In the genomic region with DNA sequence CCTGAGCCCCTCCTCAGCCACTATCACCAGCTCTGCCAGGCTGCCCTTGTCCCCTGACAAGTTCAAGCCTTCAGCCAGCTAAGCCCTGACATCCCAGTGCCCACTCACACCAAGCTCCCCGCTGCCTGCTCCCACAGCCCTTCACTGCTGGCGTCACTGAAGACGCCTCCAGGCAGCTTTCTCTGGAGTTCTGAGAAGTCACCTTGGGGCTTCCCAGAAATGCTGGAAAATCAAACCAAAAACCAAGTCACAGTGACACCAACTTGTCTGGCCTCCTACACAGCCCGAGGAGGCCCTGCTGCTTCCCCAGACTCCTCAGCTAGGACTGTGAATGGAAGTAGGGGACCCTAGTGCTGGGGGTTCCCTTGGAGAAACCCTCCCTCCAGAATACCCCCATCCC, we compare ENCODE assay signal across 19 cellular contexts. TPM values are rescaled to one million over a fixed set of nuclear protein-coding genes. Genes with fewer than 3 reads are reported as not detected.
DNase-seq lines count a peak whose midpoint lies in the region; ATAC-seq and TF ChIP-seq lines count a peak whose summit lies in the region.
"Had no signal": no experiment of that assay in that cellular context is flagged by ENCODE, and none has a peak within 500 bp of the region (broad histone marks: within the 10 kb centered on the region; RNA-seq: fewer than 3 reads in every experiment).

No MANE protein-coding gene starts in this region.

- H3K4me1 Mint-ChIP-seq in mesothelial cell of epicardium: peaks cover 47% of the 10 kb centered on the region
- H3K4me1 Mint-ChIP-seq: central memory CD8-positive, alpha-beta T cell had no signal

- H3K27me3 Mint-ChIP-seq in mesothelial cell of epicardium (ENCODE audit: low read depth): peaks cover 32% of the 10 kb centered on the region

- no peaks in the 10 kb centered on the region for H3K36me3 ChIP-seq in SK-N-SH (replicated peaks in 1 of 2; ENCODE audit: control insufficient read depth in 1 of 2, insufficient read depth in 2 of 2, low read length in 1 of 2)
- H3K36me3 ChIP-seq in adrenal gland (replicated peaks in 1 of 2): no peaks in the 10 kb centered on the region
- H3K36me3 ChIP-seq in smooth muscle cell (ENCODE audit: low read depth): no peaks in the 10 kb centered on the region
- H3K36me3 ChIP-seq in esophagus muscularis mucosa: no peaks in the 10 kb centered on the region
- H3K36me3 ChIP-seq: upper lobe of left lung had no signal

- no peaks in the 10 kb centered on the region for H3K27me3 ChIP-seq in SK-N-SH (ENCODE audit: insufficient read depth)
- no peaks in the 10 kb centered on the region for H3K27me3 ChIP-seq in adrenal gland
- no peaks in the 10 kb centered on the region for H3K27me3 ChIP-seq in smooth muscle cell (ENCODE audit: low read depth)
- H3K27me3 ChIP-seq in esophagus muscularis mucosa: peaks cover 0 to 41% (median 10%) of the 10 kb centered on the region in 4 donors

- H3K4me2 ChIP-seq in SK-N-SH (peak overlapping the region; percentile 98; the same call in 1 of the 2 replicates), smooth muscle cell (peak overlapping the region; percentile 77)

- POLR2A ChIA-PET in SK-N-SH (lab: Yijun Ruan, JAX): no interaction called here

- no peak for DNase-seq in SK-N-SH
- DNase-seq in adrenal gland: peak in 2 of 7 donors; percentile 48 to 72
- no peak for DNase-seq in mesothelial cell of epicardium (ENCODE audit: low spot score in 2 of 2, unreplicated experiment in 2 of 2)
- no peak for DNase-seq in smooth muscle cell (lab: John Stamatoyannopoulos, UW; ENCODE audit: unreplicated experiment)
- DNase-seq in DMS153 (lab: John Stamatoyannopoulos, UW): no peak
- DNase-seq in esophagus muscularis mucosa (ENCODE audit: extremely low spot score): no peak
- no peak for DNase-seq in occipital lobe (lab: John Stamatoyannopoulos, UW)
- DNase-seq: activated B cell treated with CpG ODN at 0.5 μM for 24 hours; activated CD8-positive, alpha-beta T cell treated with anti-CD3 and anti-CD28 coated beads for 36 hours; amniotic stem cell; glutamatergic neuron; NCI-H510A treated with DMSO at 0.1 percent for 48 hours; stimulated activated CD4-positive, alpha-beta T cell treated with anti-CD3 and anti-CD28 coated beads, Interleukin-2, amount 100 ng/mL, for 48 hours; stimulated activated naive CD4-positive, alpha-beta T cell treated with Interleukin-2 at 50 U/mL for 16 hours; T1000; upper lobe of left lung had no signal

- peak overlapping the region; percentile 90 for H3K27ac Mint-ChIP-seq in mesothelial cell of epicardium
- H3K27ac Mint-ChIP-seq: activated B cell treated with CpG ODN at 0.5 μM for 24 hours; activated CD8-positive, alpha-beta T cell treated with anti-CD3 and anti-CD28 coated beads for 36 hours had no signal

- H3K9me3 ChIP-seq in SK-N-SH: no peaks in the 10 kb centered on the region
- H3K9me3 ChIP-seq in adrenal gland (replicated peaks in 1 of 3): no peaks in the 10 kb centered on the region
- no peaks in the 10 kb centered on the region for H3K9me3 ChIP-seq in smooth muscle cell (replicated peaks; ENCODE audit: low read depth)
- no peaks in the 10 kb centered on the region for H3K9me3 ChIP-seq in esophagus muscularis mucosa
- H3K9me3 ChIP-seq: upper lobe of left lung had no signal

- no peak for TF ChIP-seq CTCF in SK-N-SH (IDR thresholded peaks at IDR 0.05)
- TF ChIP-seq CTCF in adrenal gland (IDR thresholded peaks at IDR 0.05): no peak
- no peak for TF ChIP-seq CTCF in mesothelial cell of epicardium (IDR thresholded peaks at IDR 0.05; ENCODE audit: unreplicated experiment)
- no peak for TF ChIP-seq CTCF in smooth muscle cell (IDR thresholded peaks at IDR 0.05; ENCODE audit: borderline replicate concordance, insufficient read depth, poor library complexity, severe bottlenecking)
- TF ChIP-seq CTCF in esophagus muscularis mucosa (IDR thresholded peaks at IDR 0.05): no peak

- peaks cover 82% of the 10 kb centered on the region for H3K79me2 ChIP-seq in SK-N-SH (ENCODE audit: insufficient read depth)
- H3K79me2 ChIP-seq in smooth muscle cell (ENCODE audit: low read depth): peaks cover 44% of the 10 kb centered on the region

- CTCF ChIA-PET in SK-N-SH (lab: Yijun Ruan, JAX): interaction anchor here (0.9 to 30.4 kb wide), 4 partner anchors 11 to 211 kb away, joined by 3 to 666 read pairs (median 4); no protein-coding TSS in a partner anchor

- peaks cover 60 to 87% of the 10 kb centered on the region in 2 experiments for H3K4me1 ChIP-seq in SK-N-SH (ENCODE audit: control insufficient read depth in 1 of 2, insufficient read depth in 2 of 2, low read depth in 1 of 2, low read length in 1 of 2)
- H3K4me1 ChIP-seq in adrenal gland (replicated peaks in 1 of 2): peaks cover 54 to 65% of the 10 kb centered on the region in 2 donors
- peaks cover 45% of the 10 kb centered on the region for H3K4me1 ChIP-seq in smooth muscle cell (ENCODE audit: low read depth)
- peaks cover 11 to 41% (median 33%) of the 10 kb centered on the region in 4 donors for H3K4me1 ChIP-seq in esophagus muscularis mucosa

- peak overlapping the region; percentile 86 to 98 for H3K27ac ChIP-seq in SK-N-SH (ENCODE audit: low read depth in 2 of 2, low read length in 1 of 2)
- H3K27ac ChIP-seq in adrenal gland: peak overlapping the region; percentile 58 to 95 (median 93)
- H3K27ac ChIP-seq in smooth muscle cell (ENCODE audit: low read depth): peak overlapping the region; percentile 97
- peak overlapping the region in 2 of 4 donors; percentile 23 to 28 for H3K27ac ChIP-seq in esophagus muscularis mucosa (replicated peaks in 1 of 4)
- H3K27ac ChIP-seq: 22Rv1 had no signal

- H4K20me1 ChIP-seq in SK-N-SH (ENCODE audit: insufficient read depth): peaks cover 12% of the 10 kb centered on the region; the same call in 1 of the 2 replicates
- H4K20me1 ChIP-seq in smooth muscle cell (ENCODE audit: low read depth): peaks cover 15% of the 10 kb centered on the region

- no peaks in the 10 kb centered on the region for H3K36me3 Mint-ChIP-seq in mesothelial cell of epicardium

- TF ChIP-seq POLR2A in adrenal gland (IDR thresholded peaks at IDR 0.05) (no peak), esophagus muscularis mucosa (IDR thresholded peaks at IDR 0.05; ENCODE audit: low read depth) (no peak)

- no peak overlapping the region for H3K4me3 Mint-ChIP-seq in mesothelial cell of epicardium
- H3K4me3 Mint-ChIP-seq: activated B cell treated with CpG ODN at 0.5 μM for 24 hours; activated CD8-positive, alpha-beta T cell treated with anti-CD3 and anti-CD28 coated beads for 36 hours; central memory CD8-positive, alpha-beta T cell had no signal

- H3F3A ChIP-seq in SK-N-SH (replicated peaks; ENCODE audit: insufficient read depth): peaks cover 29% of the 10 kb centered on the region
- peaks cover 46% of the 10 kb centered on the region for H3F3A ChIP-seq in smooth muscle cell (ENCODE audit: low read depth)

- H3K4me3 ChIP-seq in SK-N-SH (ENCODE audit: low read depth in 2 of 2, low read length in 1 of 2): no peak overlapping the region
- no peak overlapping the region for H3K4me3 ChIP-seq in adrenal gland
- no peak overlapping the region for H3K4me3 ChIP-seq in smooth muscle cell
- no peak overlapping the region for H3K4me3 ChIP-seq in esophagus muscularis mucosa
- H3K4me3 ChIP-seq: upper lobe of left lung had no signal

- 85% methylated on average over 4 of the region's 4 CpGs for WGBS in SK-N-SH (ENCODE audit: low lambda C conversion rate)
- WGBS in adrenal gland, 4 donors: 59 to 90% (median 68%) methylated on average over 4 of the region's 4 CpGs
- 30% methylated on average over 4 of the region's 4 CpGs for WGBS in smooth muscle cell (ENCODE audit: low lambda C conversion rate)
- WGBS in esophagus muscularis mucosa: 96% methylated on average over 3 of the region's 4 CpGs

- H3K9ac ChIP-seq in SK-N-SH (no peak overlapping the region; the same call in 1 of the 2 replicates), smooth muscle cell (ENCODE audit: low read depth) (peak overlapping the region; percentile 91)

- no peak for TF ChIP-seq RAD21 in SK-N-SH (IDR thresholded peaks at IDR 0.05; ENCODE audit: low read length)

- H3K9me3 Mint-ChIP-seq in mesothelial cell of epicardium: no peaks in the 10 kb centered on the region
- H3K9me3 Mint-ChIP-seq: activated B cell treated with CpG ODN at 0.5 μM for 24 hours; activated CD8-positive, alpha-beta T cell treated with anti-CD3 and anti-CD28 coated beads for 36 hours; central memory CD8-positive, alpha-beta T cell had no signal

- no peak for TF ChIP-seq EP300 in SK-N-SH (IDR thresholded peaks at IDR 0.05; ENCODE audit: borderline replicate concordance in 1 of 2, low read depth in 1 of 2, low read length in 1 of 2)
- TF ChIP-seq EP300 in esophagus muscularis mucosa (IDR thresholded peaks at IDR 0.05): no peak

- no peaks in the 10 kb centered on the region for H3K9me2 ChIP-seq in SK-N-SH

- H2AFZ ChIP-seq in SK-N-SH (ENCODE audit: low read depth) (no peak overlapping the region), smooth muscle cell (ENCODE audit: low read depth) (no peak overlapping the region)

- intact Hi-C loops in adrenal gland (cut with DNase I) (no loop called here), esophagus muscularis mucosa (cut with DNase I) (no loop called here)

- no peak for ATAC-seq in SK-N-SH treated with all-trans-retinoic acid at 6 μM for 48 hours

TF ChIP-seq in SK-N-SH, 30 proteins besides CTCF, POLR2A, EP300 and RAD21:
- no peak for TF ChIP-seq ELF1 (IDR thresholded peaks at IDR 0.05)

TF ChIP-seq in SK-N-SH treated with all-trans-retinoic acid at 6 μM for 48 hours, 23 proteins besides CTCF, POLR2A, EP300 and RAD21 (continues in another document):
- TF ChIP-seq ZFP3 (CRISPR knock-in tag; IDR thresholded peaks at IDR 0.05): no peak

RNA-seq across cellular contexts. Expression of a gene that starts 2.2 kb away (rescaled TPM):
- polyA plus RNA-seq in SK-N-SH (2012; rRNA removed) (10.5 and 12.1 TPM in 2 replicates), adrenal gland (100 to 1,000 TPM in 2 of 3 donors, 10 to 100 TPM in 1; 46.7 to 123 (median 122) TPM), smooth muscle cell (45.0 and 52.3 TPM in 2 replicates)
- 7.1 and 10.2 TPM in 2 replicates for polyA plus RNA-seq in SK-N-SH (2012; cell fraction: cytosol; rRNA removed)
- polyA plus RNA-seq in SK-N-SH (2012; cell fraction: nucleus; rRNA removed): 34.1 and 40.8 TPM in 2 replicates
- total RNA-seq in adrenal gland (100 to 1,000 TPM; 238 to 341 (median 304) TPM), mesothelial cell of epicardium (116 to 130 TPM (median 117 TPM) in 3 replicates), smooth muscle cell (61.5 and 67.7 TPM in 2 replicates), esophagus muscularis mucosa (1,000 to 10,000 TPM; 1,001 to 2,170 (median 1,411) TPM), occipital lobe (3.1 TPM)

Comparison
In these comparisons a context has a peak if more than half of its experiments do, and no peak if none do; other contexts are left out.
1. RNA of a gene that starts 2.2 kb away (total RNA-seq): 1,001 to 2,170 TPM in esophagus muscularis mucosa, 238 to 341 TPM in adrenal gland, 116 to 130 TPM in mesothelial cell of epicardium and 61.5 to 67.7 TPM in smooth muscle cell; 3.1 TPM in occipital lobe (single experiment); every median in the first group is over 10 times any median in the second.